In genomic region chr3:89845053-89845452, GRCh38 we compare ENCODE assay signal across 38 cellular contexts.
"Had no signal": no experiment of that assay in that cellular context is flagged by ENCODE, and none has a peak within 500 bp of the region (broad histone marks: within the 10 kb centered on the region; RNA-seq: fewer than 3 reads in every experiment).

No MANE protein-coding gene starts in this region.

- DNase-seq: activated B cell treated with CpG ODN at 0.5 μM for 24 hours; activated CD4-positive, alpha-beta memory T cell treated with anti-CD3 and anti-CD28 coated beads for 36 hours; activated CD4-positive, alpha-beta T cell treated with anti-CD3 and anti-CD28 coated beads for 4 hours; activated CD4-positive, alpha-beta T cell treated with anti-CD3 and anti-CD28 coated beads, Interleukin-2, amount 10 ng/mL, durations not matched to agents 24 days and 14 days; activated CD4-positive, alpha-beta T cell treated with anti-CD3 and anti-CD28 coated beads, Interleukin-2, amount 50 U/mL, for 1 hour; activated CD4-positive, alpha-beta T cell treated with anti-CD3 and anti-CD28 coated beads, Interleukin-2, amount 50 U/mL, for 4 hours; activated CD4-positive, CD25-positive, alpha-beta regulatory T cell treated with anti-CD3 and anti-CD28 coated beads, Interleukin-2, amount 50 U/mL, for 72 hours; activated CD8-positive, alpha-beta memory T cell treated with anti-CD3 and anti-CD28 coated beads, Interleukin-2, amount 50 U/mL, for 4 hours; activated CD8-positive, alpha-beta T cell treated with anti-CD3 and anti-CD28 coated beads for 36 hours; activated effector memory CD4-positive, alpha-beta T cell treated with anti-CD3 and anti-CD28 coated beads, Interleukin-2, amount 50 U/mL, for 16 hours; activated gamma-delta T cell treated with Interleukin-2 at 50 U/mL for 16 hours; activated naive CD4-positive, alpha-beta T cell; activated naive CD4-positive, alpha-beta T cell treated with anti-CD3 and anti-CD28 coated beads for 36 hours; activated naive CD4-positive, alpha-beta T cell treated with anti-CD3 and anti-CD28 coated beads, Interleukin-2, amount 50 U/mL, for 16 hours; activated naive CD8-positive, alpha-beta T cell treated with anti-CD3 and anti-CD28 coated beads for 36 hours; activated T-cell treated with anti-CD3 and anti-CD28 coated beads for 4 hours; activated T-cell treated with anti-CD3 and anti-CD28 coated beads, Interleukin-2, amount 50 U/mL, for 1 hour; activated T-cell treated with anti-CD3 and anti-CD28 coated beads, Interleukin-2, amount 50 U/mL, for 4 hours; activated T-cell treated with anti-CD3 and anti-CD28 coated beads, Interleukin-2, amount 50 U/mL, for 72 hours; adrenal gland; amniotic stem cell; aorta; caudate nucleus; cerebellar nuclear complex; T-helper 2 cell; T-helper 9 cell had no signal

- H3K27me3 Mint-ChIP-seq: activated B cell treated with CpG ODN at 0.5 μM for 24 hours; activated CD4-positive, alpha-beta memory T cell treated with anti-CD3 and anti-CD28 coated beads for 36 hours; activated CD4-positive, alpha-beta T cell treated with anti-CD3 and anti-CD28 coated beads, Interleukin-2, amount 10 ng/mL, durations not matched to agents 24 days and 14 days; activated CD8-positive, alpha-beta T cell treated with anti-CD3 and anti-CD28 coated beads for 36 hours; activated naive CD8-positive, alpha-beta T cell treated with anti-CD3 and anti-CD28 coated beads for 36 hours; activated T-helper 17 cell treated with anti-CD3 and anti-CD28 coated beads, Interleukin-2, amount 50 U/mL, for 72 hours; brain; central memory CD8-positive, alpha-beta T cell had no signal

- H3K4me1 Mint-ChIP-seq: activated B cell treated with CpG ODN at 0.5 μM for 24 hours; activated CD4-positive, alpha-beta T cell treated with anti-CD3 and anti-CD28 coated beads, Interleukin-2, amount 10 ng/mL, durations not matched to agents 24 days and 14 days; activated naive CD8-positive, alpha-beta T cell treated with anti-CD3 and anti-CD28 coated beads for 36 hours; activated T-helper 17 cell treated with anti-CD3 and anti-CD28 coated beads, Interleukin-2, amount 50 U/mL, for 72 hours; central memory CD8-positive, alpha-beta T cell had no signal

- H3K9me3 ChIP-seq: adrenal gland had no signal

- ATAC-seq: activated CD8-positive, alpha-beta T cell treated with anti-CD3 and anti-CD28 coated beads for 36 hours; activated naive CD4-positive, alpha-beta T cell treated with anti-CD3 and anti-CD28 coated beads, Interleukin-2, amount 50 U/mL, for 72 hours; activated T-cell treated with anti-CD3 and anti-CD28 coated beads, Interleukin-2, amount 50 U/mL, for 4 hours; activated T-cell treated with anti-CD3 and anti-CD28 coated beads, Interleukin-2, amount 50 U/mL, for 72 hours; activated T-helper 17 cell treated with anti-CD3 and anti-CD28 coated beads, Interleukin-2, amount 50 U/mL, for 72 hours had no signal

- H3K4me3 ChIP-seq: adrenal gland, cardiac muscle cell had no signal

- H3K27me3 ChIP-seq: adrenal gland, cardiac muscle cell had no signal

- H3K36me3 Mint-ChIP-seq: activated CD4-positive, alpha-beta memory T cell treated with anti-CD3 and anti-CD28 coated beads for 36 hours; activated naive CD8-positive, alpha-beta T cell treated with anti-CD3 and anti-CD28 coated beads for 36 hours; brain had no signal

- H3K27ac Mint-ChIP-seq: activated B cell treated with CpG ODN at 0.5 μM for 24 hours; activated CD4-positive, alpha-beta memory T cell treated with anti-CD3 and anti-CD28 coated beads for 36 hours; activated CD4-positive, alpha-beta T cell treated with anti-CD3 and anti-CD28 coated beads, Interleukin-2, amount 10 ng/mL, durations not matched to agents 24 days and 14 days; activated CD8-positive, alpha-beta T cell treated with anti-CD3 and anti-CD28 coated beads for 36 hours; activated naive CD4-positive, alpha-beta T cell treated with anti-CD3 and anti-CD28 coated beads for 36 hours; activated naive CD4-positive, alpha-beta T cell treated with anti-CD3 and anti-CD28 coated beads, Interleukin-2, amount 50 U/mL, for 72 hours; activated naive CD8-positive, alpha-beta T cell treated with anti-CD3 and anti-CD28 coated beads for 36 hours; activated T-cell treated with anti-CD3 and anti-CD28 coated beads, Interleukin-2, amount 50 U/mL, for 72 hours; activated T-helper 1 cell treated with anti-CD3 and anti-CD28 coated beads, Interleukin-12 subunit alpha, Interleukin-12 subunit beta, Interleukin-2, Interleukin-4 antibody, amounts not matched to agents 30 ng/mL and 10 ng/mL and 1 ng/mL, durations not matched to agents 14 hours and 24 hours and 36 hours; activated T-helper 17 cell treated with anti-CD3 and anti-CD28 coated beads, Interleukin-2, amount 50 U/mL, for 72 hours; brain; T-helper 1 cell treated with Interleukin-12 subunit alpha and Interleukin-12 subunit beta and Interleukin-4 antibody, amounts not matched to agents 30 μg/mL and 1 μg/mL, for 36 hours; T-helper 2 cell treated with Interferon-gamma antibody and Interleukin-4, amounts not matched to agents 5 μg/mL and 100 μg/mL, for 36 hours had no signal

- H3K4me3 Mint-ChIP-seq: activated B cell treated with CpG ODN at 0.5 μM for 24 hours; activated CD4-positive, alpha-beta memory T cell treated with anti-CD3 and anti-CD28 coated beads for 36 hours; activated CD4-positive, alpha-beta T cell treated with anti-CD3 and anti-CD28 coated beads, Interleukin-2, amount 10 ng/mL, durations not matched to agents 24 days and 14 days; activated CD8-positive, alpha-beta T cell treated with anti-CD3 and anti-CD28 coated beads for 36 hours; activated naive CD4-positive, alpha-beta T cell treated with anti-CD3 and anti-CD28 coated beads for 36 hours; activated naive CD8-positive, alpha-beta T cell treated with anti-CD3 and anti-CD28 coated beads for 36 hours; activated T-cell treated with anti-CD3 and anti-CD28 coated beads, Interleukin-2, amount 50 U/mL, for 4 hours; activated T-cell treated with anti-CD3 and anti-CD28 coated beads, Interleukin-2, amount 50 U/mL, for 72 hours; activated T-helper 1 cell treated with anti-CD3 and anti-CD28 coated beads, Interleukin-12 subunit alpha, Interleukin-12 subunit beta, Interleukin-2, Interleukin-4 antibody, amounts not matched to agents 30 ng/mL and 10 ng/mL and 1 ng/mL, durations not matched to agents 14 hours and 24 hours and 36 hours; activated T-helper 17 cell treated with anti-CD3 and anti-CD28 coated beads, Interleukin-2, amount 50 U/mL, for 72 hours; brain; central memory CD8-positive, alpha-beta T cell; T-helper 1 cell treated with Interleukin-12 subunit alpha and Interleukin-12 subunit beta and Interleukin-4 antibody, amounts not matched to agents 30 μg/mL and 1 μg/mL, for 36 hours; T-helper 2 cell treated with Interferon-gamma antibody and Interleukin-4, amounts not matched to agents 5 μg/mL and 100 μg/mL, for 36 hours had no signal

- H3K9me3 Mint-ChIP-seq: activated T-helper 17 cell treated with anti-CD3 and anti-CD28 coated beads, Interleukin-2, amount 50 U/mL, for 72 hours; brain had no signal

- H3K27ac ChIP-seq: adrenal gland, cardiac muscle cell, VCaP had no signal

- H3K4me1 ChIP-seq: adrenal gland had no signal

- H3K36me3 ChIP-seq: adrenal gland, cardiac muscle cell had no signal

- FAIRE-seq: astrocyte, bronchial epithelial cell, TTC549 had no signal
